Comparison of ENCODE assay signal across 21 cellular contexts in the genomic region with DNA sequence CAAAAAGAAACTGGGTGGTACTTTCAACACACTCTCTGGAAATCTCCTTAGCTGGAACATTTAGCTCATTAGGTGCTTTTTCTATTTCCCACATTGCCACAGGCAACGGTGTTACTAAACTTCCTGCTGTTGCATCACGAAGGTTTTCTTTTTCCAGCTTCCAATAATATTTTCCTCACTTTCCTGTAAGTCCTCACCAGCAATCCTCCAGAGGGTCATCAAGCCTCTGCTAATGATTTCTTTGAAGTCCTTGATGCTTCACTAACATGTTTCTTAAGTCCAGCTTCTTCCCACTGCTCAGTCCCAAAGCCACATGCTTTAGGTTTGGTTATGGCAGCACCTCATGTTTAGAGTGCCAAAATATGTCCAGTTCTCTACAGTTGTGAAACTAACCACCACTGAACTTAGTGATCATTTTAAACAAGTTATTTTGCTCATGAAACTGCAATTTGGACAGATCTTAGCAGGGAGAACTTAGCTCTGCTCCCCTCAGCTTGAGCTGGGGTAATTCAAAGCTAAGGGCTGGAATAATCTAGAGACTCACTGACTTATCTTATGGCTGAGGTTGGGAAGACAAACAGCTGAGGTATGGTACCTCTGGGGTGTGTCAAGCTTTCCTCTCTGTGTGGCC. TPM values are rescaled to one million over a fixed set of nuclear protein-coding genes. Genes with fewer than 3 reads are reported as not detected.
DNase-seq lines count a peak whose midpoint lies in the region; ATAC-seq, FAIRE-seq and TF ChIP-seq lines count a peak whose summit lies in the region.
"Had no signal": no experiment of that assay in that cellular context is flagged by ENCODE, and none has a peak within 500 bp of the region (broad histone marks: within the 10 kb centered on the region; RNA-seq: fewer than 3 reads in every experiment).

No MANE protein-coding gene starts in this region.

- H3K27ac ChIP-seq in A549 (no peak overlapping the region), lung (ENCODE audit: low read depth in 1 of 2, low read length in 1 of 2) (no peak overlapping the region)
- H3K27ac ChIP-seq: spleen had no signal

- H3K9me3 Mint-ChIP-seq in activated CD8-positive, alpha-beta T cell treated with anti-CD3 and anti-CD28 coated beads for 36 hours = no peaks in the 10 kb centered on the region
- H3K9me3 Mint-ChIP-seq: stimulated activated effector memory CD8-positive, alpha-beta T cell treated with anti-CD3 and anti-CD28 coated beads, Interleukin-12 subunit alpha, Interleukin-12 subunit beta, amount 100 ng/mL, for 72 hours had no signal

- H3K4me1 ChIP-seq in A549 (no peaks in the 10 kb centered on the region), lung (ENCODE audit: control insufficient read depth in 2 of 2, insufficient read depth in 2 of 2, low read length in 2 of 2) (no peaks in the 10 kb centered on the region)
- H3K4me1 ChIP-seq: spleen had no signal

- H3K36me3 ChIP-seq in lung (ENCODE audit: control insufficient read depth in 2 of 2, insufficient read depth in 2 of 2, low read length in 2 of 2) = no peaks in the 10 kb centered on the region
- H3K36me3 ChIP-seq: spleen had no signal

- H3K9me3 ChIP-seq in A549 (no peaks in the 10 kb centered on the region; the same call in 2 of the 3 replicates), lung (ENCODE audit: control insufficient read depth in 2 of 2, insufficient read depth in 1 of 2, low read length in 1 of 2) (peaks cover 0 to 2% of the 10 kb centered on the region in 2 donors)

- no peaks in the 10 kb centered on the region for H3K36me3 Mint-ChIP-seq in activated CD8-positive, alpha-beta T cell treated with anti-CD3 and anti-CD28 coated beads for 36 hours (ENCODE audit: low read depth)
- H3K36me3 Mint-ChIP-seq: stimulated activated effector memory CD8-positive, alpha-beta T cell treated with anti-CD3 and anti-CD28 coated beads, Interleukin-12 subunit alpha, Interleukin-12 subunit beta, amount 100 ng/mL, for 72 hours had no signal

- 43% methylated on average over 2 of the region's 2 CpGs for WGBS in A549 (ENCODE audit: missing lambda C conversion rate)
- whole genome bisulfite sequencing in lung, 2 donors = 15 to 26% methylated on average over 2 of the region's 2 CpGs

- H3K27me3 ChIP-seq in lung (ENCODE audit: control insufficient read depth, insufficient read depth) = no peaks in the 10 kb centered on the region
- H3K27me3 ChIP-seq: spleen had no signal

- TF ChIP-seq RAD21 in A549 (conservative IDR thresholded peaks at IDR 0.05 in 1 of 2, IDR thresholded peaks at IDR 0.05 in 1 of 2) = no peak

- intact Hi-C loops in activated CD8-positive, alpha-beta T cell treated with anti-CD3 and anti-CD28 coated beads for 36 hours (cut with micrococcal nuclease) = no loop called here

- H3K4me1 Mint-ChIP-seq in activated CD8-positive, alpha-beta T cell treated with anti-CD3 and anti-CD28 coated beads for 36 hours (ENCODE audit: low read depth) = peaks cover 10% of the 10 kb centered on the region
- H3K4me1 Mint-ChIP-seq: CD8-positive, alpha-beta memory T cell; stimulated activated effector memory CD8-positive, alpha-beta T cell treated with anti-CD3 and anti-CD28 coated beads, Interleukin-12 subunit alpha, Interleukin-12 subunit beta, amount 100 ng/mL, for 72 hours had no signal

- no peak overlapping the region for H3K4me2 ChIP-seq in A549

- no peaks in the 10 kb centered on the region for H3K27me3 Mint-ChIP-seq in activated CD8-positive, alpha-beta T cell treated with anti-CD3 and anti-CD28 coated beads for 36 hours

- no peak overlapping the region for H3K4me3 ChIP-seq in A549
- no peak overlapping the region for H3K4me3 ChIP-seq in lung
- H3K4me3 ChIP-seq: spleen had no signal

- no peak for TF ChIP-seq POLR2A in A549 (IDR thresholded peaks at IDR 0.05; ENCODE audit: low read length)

- no peak overlapping the region for H3K27ac Mint-ChIP-seq in activated CD8-positive, alpha-beta T cell treated with anti-CD3 and anti-CD28 coated beads for 36 hours
- H3K27ac Mint-ChIP-seq: activated T-cell treated with anti-CD3 and anti-CD28 coated beads, Interleukin-2, amount 50 U/mL, for 72 hours; CD8-positive, alpha-beta memory T cell; stimulated activated effector memory CD8-positive, alpha-beta T cell treated with anti-CD3 and anti-CD28 coated beads, Interleukin-12 subunit alpha, Interleukin-12 subunit beta, amount 100 ng/mL, for 72 hours had no signal

- H3K4me3 Mint-ChIP-seq in activated CD8-positive, alpha-beta T cell treated with anti-CD3 and anti-CD28 coated beads for 36 hours = no peak overlapping the region
- H3K4me3 Mint-ChIP-seq: activated T-cell treated with anti-CD3 and anti-CD28 coated beads, Interleukin-2, amount 50 U/mL, for 72 hours; CD8-positive, alpha-beta memory T cell; naive thymus-derived CD4-positive, alpha-beta T cell; stimulated activated effector memory CD8-positive, alpha-beta T cell treated with anti-CD3 and anti-CD28 coated beads, Interleukin-12 subunit alpha, Interleukin-12 subunit beta, amount 100 ng/mL, for 72 hours had no signal

- CTCF ChIA-PET in A549 (lab: Yijun Ruan, JAX) = interaction anchor here (0.8 to 1.3 kb wide), 4 partner anchors 10 to 166 kb away, joined by 3 read pairs; no protein-coding TSS in a partner anchor
- CTCF ChIA-PET in activated CD8-positive, alpha-beta T cell treated with anti-CD3 and anti-CD28 coated beads for 36 hours (lab: Charles Lee) = interaction anchor here (1.0 to 2.6 kb wide), 3 partner anchors 10 to 34 kb away, joined by 3 to 16 read pairs (median 4); no protein-coding TSS in a partner anchor

- ATAC-seq in A549 (peak; percentile 27 to 38; a peak in 3 of 6 replicates), lung (ENCODE audit: insufficient read depth, low FRiP score) (peak; percentile 69)
- ATAC-seq in activated CD8-positive, alpha-beta T cell treated with anti-CD3 and anti-CD28 coated beads for 36 hours = no peak
- ATAC-seq: activated T-cell treated with anti-CD3 and anti-CD28 coated beads, Interleukin-2, amount 50 U/mL, for 72 hours; naive thymus-derived CD4-positive, alpha-beta T cell; PC-3; SK-N-SH treated with all-trans-retinoic acid at 6 μM for 48 hours; stimulated activated effector memory CD8-positive, alpha-beta T cell treated with anti-CD3 and anti-CD28 coated beads, Interleukin-12 subunit alpha, Interleukin-12 subunit beta, amount 100 ng/mL, for 72 hours had no signal

- FAIRE-seq in A549 (lab: Jason Lieb, UNC) = no peak
- FAIRE-seq: colon, TTC549 had no signal

- no peak for TF ChIP-seq EP300 in A549 (IDR thresholded peaks at IDR 0.05)

- POLR2A ChIA-PET in A549 (lab: Yijun Ruan, JAX) = interaction anchor here (1.3 kb wide), 1 partner anchor 167 kb away, joined by 4 read pairs; no protein-coding TSS in a partner anchor
- POLR2A ChIA-PET in activated CD8-positive, alpha-beta T cell treated with anti-CD3 and anti-CD28 coated beads for 36 hours (lab: Charles Lee) = interaction anchor here (1.0 kb wide), 1 partner anchor 39 kb away, joined by 3 read pairs; no protein-coding TSS in a partner anchor

- DNase-seq in A549 (ENCODE audit: low read depth in 1 of 2, low spot score in 1 of 2) = no peak
- peak; percentile 42 for DNase-seq in RPMI7951 (ENCODE audit: low read depth)
- DNase-seq in dermis microvascular lymphatic vessel endothelial cell (ENCODE audit: low read depth in 2 of 2) = peak; percentile 56 to 70
- no peak for DNase-seq in lung (ENCODE audit: low spot score)
- no peak for DNase-seq in activated CD8-positive, alpha-beta memory T cell treated with anti-CD3 and anti-CD28 coated beads for 24 hours
- DNase-seq in C1 segment of cervical spinal cord (lab: John Stamatoyannopoulos, UW) = no peak
- no peak for DNase-seq in activated CD8-positive, alpha-beta T cell treated with anti-CD3 and anti-CD28 coated beads for 36 hours
- no peak for DNase-seq in GM19238 (ENCODE audit: insufficient read length, low spot score)
- DNase-seq: ACHN; activated T-cell treated with anti-CD3 and anti-CD28 coated beads, Interleukin-2, amount 50 U/mL, for 72 hours; CD8-positive, alpha-beta memory T cell; DND-41; naive thymus-derived CD4-positive, alpha-beta T cell; NCI-H2081; NCI-H524 treated with DMSO at 0.1 percent for 48 hours; PC-3; spleen had no signal

- TF ChIP-seq CTCF in A549 (IDR thresholded peaks at IDR 0.05) (no peak), lung (IDR thresholded peaks at IDR 0.05; ENCODE audit: control extremely low read depth, extremely low read depth) (no peak)
- no peak for TF ChIP-seq CTCF in activated CD8-positive, alpha-beta T cell treated with anti-CD3 and anti-CD28 coated beads for 36 hours (IDR thresholded peaks at IDR 0.05)

TF ChIP-seq in A549, 52 proteins besides CTCF, POLR2A, EP300 and RAD21:
- TF ChIP-seq TFCP2L1 (CRISPR knock-in tag; IDR thresholded peaks at IDR 0.05) (no peak), SREBF2 (IDR thresholded peaks at IDR 0.05) (no peak), MAZ (IDR thresholded peaks at IDR 0.05; ENCODE audit: borderline replicate concordance, low read depth, low read length) (no peak), BHLHE40 (IDR thresholded peaks at IDR 0.05; ENCODE audit: low read depth, low read length) (no peak), RFX5 (IDR thresholded peaks at IDR 0.05) (no peak), ZFP36 (IDR thresholded peaks at IDR 0.05; ENCODE audit: borderline replicate concordance, partially characterized antibody) (no peak), ZC3H11A (IDR thresholded peaks at IDR 0.05) (no peak)
- TF ChIP-seq, protein P1, sequence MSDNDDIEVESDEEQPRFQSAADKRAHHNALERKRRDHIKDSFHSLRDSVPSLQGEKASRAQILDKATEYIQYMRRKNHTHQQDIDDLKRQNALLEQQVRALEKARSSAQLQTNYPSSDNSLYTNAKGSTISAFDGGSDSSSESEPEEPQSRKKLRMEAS (IDR thresholded peaks at IDR 0.05) = no peak

RNA-seq across cellular contexts. Expression of gene RETREG1, which starts 39.9 kb away (rescaled TPM):
- polyA plus RNA-seq in A549 (2011; rRNA removed) = 2.6 and 3.4 TPM in 2 replicates
- polyA plus RNA-seq in A549 (2012; cell fraction: cytosol; rRNA removed) = 1.0 and 1.2 TPM in 2 replicates
- polyA plus RNA-seq in A549 (2012; cell fraction: nucleus; rRNA removed) = 0.66 and 1.3 TPM in 2 replicates
- polyA plus RNA-seq in A549 (2017; fragmentation: RNase III; extraction: RNeasy Plus Mini Kit Qiagen cat#74134 plus additional on column Dnase treatment) = 1.7 to 2.1 TPM (median 2.0 TPM) in 3 replicates
- polyA minus RNA-seq in A549 (2011; rRNA and poly(A)+ RNA removed) = 1.7 and 1.8 TPM in 2 replicates
- total RNA-seq in RPMI7951 (2014; rRNA removed; shearing (Covaris generic)) = 2.8 TPM in 2 replicates
- total RNA-seq in dermis microvascular lymphatic vessel endothelial cell = not detected in 2 replicates
- 10 to 100 TPM in 1 of 2 donors, 1 to 10 TPM in 1; 6.8 to 19.5 TPM for total RNA-seq in lung
- 10 to 100 TPM in 1 of 2 donors, 1 to 10 TPM in 1; 8.7 to 10.5 TPM for polyA plus RNA-seq in lung
- 10 to 100 TPM; 31.7 to 31.9 TPM for total RNA-seq in activated CD8-positive, alpha-beta T cell treated with anti-CD3 and anti-CD28 coated beads for 36 hours

Comparison
In these comparisons a context has a peak if more than half of its experiments do, and no peak if none do; other contexts are left out.
1. DNase-seq: peak in RPMI7951 (single experiment) and dermis microvascular lymphatic vessel endothelial cell (2 of 2); none in A549 (0 of 2), lung (single experiment), activated CD8-positive, alpha-beta memory T cell treated with anti-CD3 and anti-CD28 coated beads for 24 hours (single experiment), C1 segment of cervical spinal cord (0 of 14), activated CD8-positive, alpha-beta T cell treated with anti-CD3 and anti-CD28 coated beads for 36 hours (single experiment) and GM19238 (single experiment).